Comparison of ENCODE assay signal across 3 cellular contexts in genomic region chr1:213295860-213296259, GRCh38.
A peak's percentile ranks its signal among the peaks of the same experiment; 100 is the strongest.
TF ChIP-seq lines count a peak whose summit lies in the region.

No MANE protein-coding gene starts in this region.

TF ChIP-seq in A549, 52 proteins besides CTCF, POLR2A, EP300 and RAD21:
- TF ChIP-seq TFCP2L1 (CRISPR knock-in tag; IDR thresholded peaks at IDR 0.05): no peak
- peak; percentile 61 for TF ChIP-seq NFE2L2 (conservative IDR thresholded peaks at IDR 0.05; ENCODE audit: low read length)

TF ChIP-seq in IMR-90, 13 proteins besides CTCF, POLR2A, EP300 and RAD21:
- TF ChIP-seq NFE2L2 (IDR thresholded peaks at IDR 0.05; ENCODE audit: low read depth, low read length) (peak; percentile 55), MAFK (IDR thresholded peaks at IDR 0.05; ENCODE audit: low read depth, low read length) (no peak)

TF ChIP-seq in K562, 482 proteins besides CTCF, POLR2A, EP300 and RAD21:
- TF ChIP-seq EP400 (IDR thresholded peaks at IDR 0.05): 0 out of 2 replicates have a peak, but pooled peaks have one; percentile 8
- no peak for TF ChIP-seq DIDO1 (tag; IDR thresholded peaks at IDR 0.05; ENCODE audit: low read depth)
TF ChIP-seq in K562: peak in this region for 1.
